Comparison of ENCODE assay signal across 1 cellular context in genomic region chr16:14629612-14629918, GRCh38.
TF ChIP-seq lines count a peak whose summit lies in the region.

No MANE protein-coding gene starts in this region.

TF ChIP-seq in GM12878, 131 proteins besides CTCF, POLR2A, EP300 and RAD21 (continued from another document):
- no peak for TF ChIP-seq MTA2 (IDR thresholded peaks at IDR 0.05; ENCODE audit: low read depth)
- TF ChIP-seq IRF4 (IDR thresholded peaks at IDR 0.05; ENCODE audit: low read depth, low read length) = no peak
- TF ChIP-seq CEBPB (IDR thresholded peaks at IDR 0.05; ENCODE audit: borderline replicate concordance in 1 of 2, low read depth in 2 of 2, low read length in 2 of 2) = no peak
